In genomic region chr1:86396503-86396900, GRCh38 we compare ENCODE assay signal across 1 cellular context.
TF ChIP-seq lines count a peak whose summit lies in the region.

No MANE protein-coding gene starts in this region.

TF ChIP-seq in HCT116, 20 proteins besides CTCF, POLR2A, EP300 and RAD21 (continued from another document):
- TF ChIP-seq, protein P1, sequence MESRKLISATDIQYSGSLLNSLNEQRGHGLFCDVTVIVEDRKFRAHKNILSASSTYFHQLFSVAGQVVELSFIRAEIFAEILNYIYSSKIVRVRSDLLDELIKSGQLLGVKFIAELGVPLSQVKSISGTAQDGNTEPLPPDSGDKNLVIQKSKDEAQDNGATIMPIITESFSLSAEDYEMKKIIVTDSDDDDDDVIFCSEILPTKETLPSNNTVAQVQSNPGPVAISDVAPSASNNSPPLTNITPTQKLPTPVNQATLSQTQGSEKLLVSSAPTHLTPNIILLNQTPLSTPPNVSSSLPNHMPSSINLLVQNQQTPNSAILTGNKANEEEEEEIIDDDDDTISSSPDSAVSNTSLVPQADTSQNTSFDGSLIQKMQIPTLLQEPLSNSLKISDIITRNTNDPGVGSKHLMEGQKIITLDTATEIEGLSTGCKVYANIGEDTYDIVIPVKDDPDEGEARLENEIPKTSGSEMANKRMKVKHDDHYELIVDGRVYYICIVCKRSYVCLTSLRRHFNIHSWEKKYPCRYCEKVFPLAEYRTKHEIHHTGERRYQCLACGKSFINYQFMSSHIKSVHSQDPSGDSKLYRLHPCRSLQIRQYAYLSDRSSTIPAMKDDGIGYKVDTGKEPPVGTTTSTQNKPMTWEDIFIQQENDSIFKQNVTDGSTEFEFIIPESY (IDR thresholded peaks at IDR 0.05; ENCODE audit: extremely low read depth, insufficient replicate concordance, low read length) = no peak
- TF ChIP-seq SP1 (IDR thresholded peaks at IDR 0.05; ENCODE audit: low read depth) = no peak
